12 cellular contexts compared by ENCODE assay signal in genomic region chr7:78768859-78769258, GRCh38.
DNase-seq lines count a peak whose midpoint lies in the region; ATAC-seq, FAIRE-seq and TF ChIP-seq lines count a peak whose summit lies in the region.
"Had no signal": no experiment of that assay in that cellular context is flagged by ENCODE, and none has a peak within 500 bp of the region (broad histone marks: within the 10 kb centered on the region; RNA-seq: fewer than 3 reads in every experiment).

No MANE protein-coding gene starts in this region.

- H3K27me3 Mint-ChIP-seq in WTC11 (ENCODE audit: low read depth): no peaks in the 10 kb centered on the region
- peaks cover 2% of the 10 kb centered on the region for H3K27me3 Mint-ChIP-seq in activated CD8-positive, alpha-beta memory T cell treated with anti-CD3 and anti-CD28 coated beads, Interleukin-2, amount 10 ng/mL, durations not matched to agents 7 days and 5 days

- POLR2A ChIA-PET in WTC11 (lab: Charles Lee): no interaction called here

- DNase-seq in ELF-1 (ENCODE audit: low read depth, low spot score) (peak; percentile 9), WTC11 (ENCODE audit: low spot score) (no peak), left ventricle myocardium inferior (no peak), putamen (ENCODE audit: low spot score) (peak; percentile 58), kidney (no peak), 8988T (no peak), H4 (ENCODE audit: low spot score) (no peak)
- no peak for DNase-seq in activated CD8-positive, alpha-beta memory T cell treated with anti-CD3 and anti-CD28 coated beads, Interleukin-2, amount 10 ng/mL, durations not matched to agents 7 days and 5 days
- DNase-seq: Calu3, NCI-H510A, T-helper 9 cell had no signal

- H3K9me3 ChIP-seq in left ventricle myocardium inferior (replicated peaks) (no peaks in the 10 kb centered on the region), kidney (ENCODE audit: control insufficient read depth in 1 of 2, low read length in 2 of 2) (no peaks in the 10 kb centered on the region)

- CTCF ChIA-PET in WTC11 (lab: Charles Lee): interaction anchor here (0.5 to 1.5 kb wide), 5 partner anchors 20 to 1108 kb away, joined by 3 to 6 read pairs (median 3); no protein-coding TSS in a partner anchor
- CTCF ChIA-PET in activated CD8-positive, alpha-beta memory T cell treated with anti-CD3 and anti-CD28 coated beads, Interleukin-2, amount 10 ng/mL, durations not matched to agents 7 days and 5 days (lab: Charles Lee): no interaction called here

- H3K36me3 Mint-ChIP-seq in WTC11: no peaks in the 10 kb centered on the region
- no peaks in the 10 kb centered on the region for H3K36me3 Mint-ChIP-seq in activated CD8-positive, alpha-beta memory T cell treated with anti-CD3 and anti-CD28 coated beads, Interleukin-2, amount 10 ng/mL, durations not matched to agents 7 days and 5 days

- intact Hi-C loops in left ventricle myocardium inferior (cut with micrococcal nuclease): no loop called here
- intact Hi-C loops in kidney (cut with DNase I): no loop called here

- H3K9me3 Mint-ChIP-seq in WTC11: no peaks in the 10 kb centered on the region
- no peaks in the 10 kb centered on the region for H3K9me3 Mint-ChIP-seq in activated CD8-positive, alpha-beta memory T cell treated with anti-CD3 and anti-CD28 coated beads, Interleukin-2, amount 10 ng/mL, durations not matched to agents 7 days and 5 days (ENCODE audit: low read depth)
- H3K9me3 Mint-ChIP-seq: activated T-helper 1 cell treated with anti-CD3 and anti-CD28 coated beads, Interleukin-12 subunit alpha, Interleukin-12 subunit beta, Interleukin-2, Interleukin-4 antibody, amounts not matched to agents 30 ng/mL and 10 ng/mL and 1 ng/mL, durations not matched to agents 14 hours and 24 hours and 36 hours had no signal

- peak; percentile 55 for ATAC-seq in WTC11
- ATAC-seq in activated CD8-positive, alpha-beta memory T cell treated with anti-CD3 and anti-CD28 coated beads, Interleukin-2, amount 10 ng/mL, durations not matched to agents 7 days and 5 days: no peak

- H3K4me1 ChIP-seq in left ventricle myocardium inferior (peaks cover 27% of the 10 kb centered on the region), kidney (ENCODE audit: control insufficient read depth in 1 of 2, insufficient read depth in 1 of 2, low read depth in 1 of 2, low read length in 2 of 2) (peaks cover 0 to 2% of the 10 kb centered on the region in 2 donors)

- TF ChIP-seq CTCF in WTC11 (IDR thresholded peaks at IDR 0.05): no peak
- no peak for TF ChIP-seq CTCF in left ventricle myocardium inferior (IDR thresholded peaks at IDR 0.05; ENCODE audit: borderline replicate concordance)
- no peak for TF ChIP-seq CTCF in kidney (IDR thresholded peaks at IDR 0.05; ENCODE audit: borderline replicate concordance, extremely low read depth, insufficient read depth)

- H3K4me3 ChIP-seq in left ventricle myocardium inferior: peak overlapping the region; percentile 61
- peak overlapping the region in 1 of 2 donors; percentile 60 for H3K4me3 ChIP-seq in kidney (ENCODE audit: low read length in 2 of 2)

- no peaks in the 10 kb centered on the region for H3K27me3 ChIP-seq in left ventricle myocardium inferior (ENCODE audit: low read depth)

- peaks cover 29% of the 10 kb centered on the region for H3K4me1 Mint-ChIP-seq in WTC11
- H3K4me1 Mint-ChIP-seq in activated CD8-positive, alpha-beta memory T cell treated with anti-CD3 and anti-CD28 coated beads, Interleukin-2, amount 10 ng/mL, durations not matched to agents 7 days and 5 days: no peaks in the 10 kb centered on the region

- H3K27ac Mint-ChIP-seq in WTC11: no peak overlapping the region
- no peak overlapping the region for H3K27ac Mint-ChIP-seq in activated CD8-positive, alpha-beta memory T cell treated with anti-CD3 and anti-CD28 coated beads, Interleukin-2, amount 10 ng/mL, durations not matched to agents 7 days and 5 days
- H3K27ac Mint-ChIP-seq: activated T-helper 1 cell treated with anti-CD3 and anti-CD28 coated beads, Interleukin-12 subunit alpha, Interleukin-12 subunit beta, Interleukin-2, Interleukin-4 antibody, amounts not matched to agents 30 ng/mL and 10 ng/mL and 1 ng/mL, durations not matched to agents 14 hours and 24 hours and 36 hours had no signal

- no peaks in the 10 kb centered on the region for H3K36me3 ChIP-seq in left ventricle myocardium inferior
- no peaks in the 10 kb centered on the region for H3K36me3 ChIP-seq in kidney (ENCODE audit: control insufficient read depth in 1 of 2, insufficient read depth in 2 of 2, low read length in 2 of 2)

- H3K9ac ChIP-seq in kidney (ENCODE audit: low read length in 2 of 2): peak overlapping the region in 1 of 2 donors; percentile 7

- H3K27ac ChIP-seq in left ventricle myocardium inferior (replicated peaks) (no peak overlapping the region), kidney (ENCODE audit: low read depth in 2 of 2, low read length in 2 of 2) (no peak overlapping the region)

- H3K4me3 Mint-ChIP-seq in WTC11: no peak overlapping the region
- H3K4me3 Mint-ChIP-seq in activated CD8-positive, alpha-beta memory T cell treated with anti-CD3 and anti-CD28 coated beads, Interleukin-2, amount 10 ng/mL, durations not matched to agents 7 days and 5 days: no peak overlapping the region
- H3K4me3 Mint-ChIP-seq: activated T-helper 1 cell treated with anti-CD3 and anti-CD28 coated beads, Interleukin-12 subunit alpha, Interleukin-12 subunit beta, Interleukin-2, Interleukin-4 antibody, amounts not matched to agents 30 ng/mL and 10 ng/mL and 1 ng/mL, durations not matched to agents 14 hours and 24 hours and 36 hours had no signal

- no peak for FAIRE-seq in kidney (lab: Jason Lieb, UNC)

TF ChIP-seq in WTC11, 78 proteins besides CTCF, POLR2A, EP300 and RAD21:
- peak; percentile 36; the same call in 1 of the 2 replicates for TF ChIP-seq MAX (CRISPR knock-in tag; IDR thresholded peaks at IDR 0.05)
- 0 out of 2 replicates have a peak, but pooled peaks have one; percentile 29 for TF ChIP-seq ARID4B (CRISPR knock-in tag; IDR thresholded peaks at IDR 0.05; ENCODE audit: borderline replicate concordance)
- TF ChIP-seq E2F5 (CRISPR knock-in tag; IDR thresholded peaks at IDR 0.05): no peak

Comparison
In these comparisons a context has a peak if more than half of its experiments do, and no peak if none do; other contexts are left out.
1. DNase-seq: peak in ELF-1 (single experiment) and putamen (single experiment); none in WTC11 (single experiment), left ventricle myocardium inferior (single experiment), kidney (single experiment), 8988T (single experiment), activated CD8-positive, alpha-beta memory T cell treated with anti-CD3 and anti-CD28 coated beads, Interleukin-2, amount 10 ng/mL, durations not matched to agents 7 days and 5 days (single experiment) and H4 (single experiment).